In genomic region chr2:222706616-222707015, GRCh38 we compare ENCODE assay signal across 15 cellular contexts. TPM values are rescaled to one million over a fixed set of nuclear protein-coding genes. Genes with fewer than 3 reads are reported as not detected.
DNase-seq lines count a peak whose midpoint lies in the region; ATAC-seq, FAIRE-seq and TF ChIP-seq lines count a peak whose summit lies in the region.
"Had no signal": no experiment of that assay in that cellular context is flagged by ENCODE, and none has a peak within 500 bp of the region (broad histone marks: within the 10 kb centered on the region; RNA-seq: fewer than 3 reads in every experiment).

No MANE protein-coding gene starts in this region.

- H3K4me1 Mint-ChIP-seq in osteocyte (ENCODE audit: unreplicated experiment) = peaks cover 58% of the 10 kb centered on the region

- CTCF ChIA-PET in IMR-90 (lab: Yijun Ruan, JAX) = interaction anchor here (0.6 to 2.9 kb wide), 7 partner anchors 45 to 346 kb away, joined by 3 to 15 read pairs (median 4); partner anchors contain the start of gene ACSL3

- in situ Hi-C loops in IMR-90 (cut with MboI; ENCODE audit: low sequenced_read_pairs) = loop anchor here (5.0 kb wide), 1 partner anchor 156 kb away; the partner anchor contains the start of gene ACSL3

- H2AFZ ChIP-seq in IMR-90 (replicated peaks; ENCODE audit: low read length, poor library complexity) = no peak overlapping the region
- H2AFZ ChIP-seq: PC-9 had no signal

- no peaks in the 10 kb centered on the region for H3K9me3 Mint-ChIP-seq in osteocyte (ENCODE audit: unreplicated experiment)

- H3K4me1 ChIP-seq in IMR-90 (ENCODE audit: control insufficient read depth, insufficient read depth, low read length) = peaks cover 11% of the 10 kb centered on the region
- H3K4me1 ChIP-seq in small intestine (ENCODE audit: control insufficient read depth in 2 of 2, insufficient read depth in 1 of 2, low read depth in 1 of 2, low read length in 1 of 2) = no peaks in the 10 kb centered on the region
- peaks cover 5% of the 10 kb centered on the region for H3K4me1 ChIP-seq in body of pancreas

- no peaks in the 10 kb centered on the region for H4K20me1 ChIP-seq in IMR-90 (ENCODE audit: insufficient read depth, low read length)
- H4K20me1 ChIP-seq: BLaER1 treated with 17β-estradiol and CSF1 and Interleukin-3, amounts not matched to agents 10 nM and 100 nM had no signal

- no peaks in the 10 kb centered on the region for H3K27me3 Mint-ChIP-seq in osteocyte (ENCODE audit: unreplicated experiment)

- H2BK20ac ChIP-seq in IMR-90 (ENCODE audit: low read depth, low read length) = peak overlapping the region; percentile 52; the same call in 1 of the 2 replicates

- BruUV-seq in IMR-90 (replicated peaks; lab: Mats Ljungman, UMichigan) = no TSS peak

- no peak overlapping the region for H3K9ac ChIP-seq in IMR-90 (ENCODE audit: low read depth, low read length)
- H3K9ac ChIP-seq: BLaER1 treated with 17β-estradiol and CSF1 and Interleukin-3, amounts not matched to agents 10 nM and 100 nM had no signal

- peaks cover 6% of the 10 kb centered on the region; the same call in 1 of the 2 replicates for H3K9me1 ChIP-seq in IMR-90 (ENCODE audit: insufficient read depth, low read length)

- no peak overlapping the region for H3K14ac ChIP-seq in IMR-90 (replicated peaks; ENCODE audit: low read depth, low read length)

- H3K36me3 ChIP-seq in IMR-90 (ENCODE audit: control insufficient read depth, insufficient read depth, low read length) (no peaks in the 10 kb centered on the region), small intestine (ENCODE audit: control insufficient read depth in 2 of 2, insufficient read depth in 2 of 2, low read length in 2 of 2) (no peaks in the 10 kb centered on the region), body of pancreas (replicated peaks in 1 of 2; ENCODE audit: insufficient read depth in 1 of 2, low read depth in 2 of 2) (no peaks in the 10 kb centered on the region)
- H3K36me3 ChIP-seq: BLaER1 treated with 17β-estradiol and CSF1 and Interleukin-3, amounts not matched to agents 10 nM and 100 nM had no signal

- no peak overlapping the region; the same call in 1 of the 2 replicates for H3K4ac ChIP-seq in IMR-90 (ENCODE audit: low read depth, low read length)

- peak overlapping the region; percentile 78 for H3K27ac Mint-ChIP-seq in osteocyte (ENCODE audit: unreplicated experiment)

- no peaks in the 10 kb centered on the region for H3K27me3 ChIP-seq in IMR-90 (ENCODE audit: control insufficient read depth, insufficient read depth, low read length)
- H3K27me3 ChIP-seq in small intestine (ENCODE audit: control insufficient read depth in 2 of 2, insufficient read depth in 2 of 2, low read length in 2 of 2) = no peaks in the 10 kb centered on the region
- H3K27me3 ChIP-seq in body of pancreas = no peaks in the 10 kb centered on the region
- H3K27me3 ChIP-seq: BLaER1 treated with 17β-estradiol and CSF1 and Interleukin-3, amounts not matched to agents 10 nM and 100 nM had no signal

- H3K18ac ChIP-seq in IMR-90 (ENCODE audit: low read depth, low read length) = no peak overlapping the region; the same call in 1 of the 2 replicates

- peak overlapping the region; percentile 40 for H2BK5ac ChIP-seq in IMR-90 (ENCODE audit: low read depth, low read length, poor library complexity, severe bottlenecking)

- H2AK5ac ChIP-seq in IMR-90 (ENCODE audit: low read depth, low read length) = peak overlapping the region; percentile 32; the same call in 1 of the 2 replicates

- no peak overlapping the region for H3K27ac ChIP-seq in IMR-90 (ENCODE audit: insufficient read depth, low read length)
- H3K27ac ChIP-seq in small intestine (ENCODE audit: low read depth in 1 of 2, low read length in 1 of 2) = no peak overlapping the region
- H3K27ac ChIP-seq in body of pancreas = no peak overlapping the region

- no peaks in the 10 kb centered on the region for H3K36me3 Mint-ChIP-seq in osteocyte (ENCODE audit: unreplicated experiment)

- peak; percentile 71 for DNase-seq in EH (ENCODE audit: low read depth)
- no peak for DNase-seq in IMR-90
- DNase-seq in astrocyte of the hippocampus (ENCODE audit: low read depth, low spot score) = peak; percentile 66
- DNase-seq in osteocyte (ENCODE audit: extremely low spot score, unreplicated experiment) = no peak
- no peak for DNase-seq in small intestine
- DNase-seq in body of pancreas = no peak
- no peak for DNase-seq in A172 (ENCODE audit: low spot score)
- DNase-seq: NCI-H1436 treated with DMSO at 0.1 percent for 48 hours; NCI-H2081; NCI-H69; NK-92 treated with Interleukin-12 subunit alpha and Interleukin-12 subunit beta, amount 100 ng/mL, for 24 hours; PC-9; T-helper 1 cell had no signal

- no peak for TF ChIP-seq CTCF in IMR-90 (conservative IDR thresholded peaks at IDR 0.05; ENCODE audit: low read depth, low read length)
- no peak for TF ChIP-seq CTCF in osteocyte (IDR thresholded peaks at IDR 0.05)
- no peak for TF ChIP-seq CTCF in body of pancreas (IDR thresholded peaks at IDR 0.05)

- ATAC-seq in IMR-90 (ENCODE audit: low read depth) = no peak
- ATAC-seq in body of pancreas = no peak

- H4K8ac ChIP-seq in IMR-90 (ENCODE audit: low read depth in 2 of 2, low read length in 2 of 2) = peak overlapping the region in 1 of 2 experiments; percentile 31; a peak in 1 of 4 replicates

- no peak overlapping the region for H3K23ac ChIP-seq in IMR-90 (ENCODE audit: low read depth, low read length)

- H2BK120ac ChIP-seq in IMR-90 (ENCODE audit: low read depth, low read length) = peak overlapping the region; percentile 43; the same call in 1 of the 2 replicates

- no peak overlapping the region for H4K91ac ChIP-seq in IMR-90 (ENCODE audit: insufficient read depth, low read depth, low read length)

- H4K5ac ChIP-seq in IMR-90 (ENCODE audit: low read depth, low read length) = no peak overlapping the region

- H3K4me2 ChIP-seq in IMR-90 (ENCODE audit: low read depth, low read length) = no peak overlapping the region
- H3K4me2 ChIP-seq: PC-9 had no signal

- H3K4me3 ChIP-seq in IMR-90 (ENCODE audit: insufficient read depth, low read depth, low read length) = no peak overlapping the region
- no peak overlapping the region for H3K4me3 ChIP-seq in small intestine (ENCODE audit: low read depth in 1 of 2, low read length in 2 of 2)
- H3K4me3 ChIP-seq in body of pancreas = no peak overlapping the region
- H3K4me3 ChIP-seq: BLaER1 treated with 17β-estradiol and CSF1 and Interleukin-3, amounts not matched to agents 10 nM and 100 nM; PC-9 had no signal

- TF ChIP-seq POLR2A in IMR-90 (IDR thresholded peaks at IDR 0.05; ENCODE audit: low read depth, low read length) = no peak
- no peak for TF ChIP-seq POLR2A in body of pancreas (IDR thresholded peaks at IDR 0.05)

- dilution Hi-C loops in IMR-90 (cut with HindIII; ENCODE audit: low sequenced_read_pairs, unreplicated experiment) = no loop called here

- H3K9me3 ChIP-seq in IMR-90 (ENCODE audit: control insufficient read depth, insufficient read depth, low read length) (no peaks in the 10 kb centered on the region), small intestine (ENCODE audit: control insufficient read depth, low read depth) (no peaks in the 10 kb centered on the region), body of pancreas (no peaks in the 10 kb centered on the region)
- H3K9me3 ChIP-seq: BLaER1 treated with 17β-estradiol and CSF1 and Interleukin-3, amounts not matched to agents 10 nM and 100 nM had no signal

- POLR2A ChIA-PET in IMR-90 (lab: Charles Lee; ENCODE audit: unreplicated experiment) = no interaction called here

- TF ChIP-seq RAD21 in IMR-90 (IDR thresholded peaks at IDR 0.05; ENCODE audit: low read length) = no peak

- no peak overlapping the region for H3K4me3 Mint-ChIP-seq in osteocyte (ENCODE audit: unreplicated experiment)

- no peak overlapping the region for H2AK9ac ChIP-seq in IMR-90 (replicated peaks; ENCODE audit: low read depth, low read length, poor library complexity)

- H3K79me1 ChIP-seq in IMR-90 (ENCODE audit: low read depth in 1 of 2, low read length in 2 of 2) = no peaks in the 10 kb centered on the region

- no CpG with 5 or more reads among the region's 3 CpGs for WGBS in IMR-90 (ENCODE audit: extremely low coverage in 2 of 2, insufficient read length in 1 of 2), 2 experiments
- 89 to 97% (median 95%) methylated on average over 3 of the region's 3 CpGs for WGBS in small intestine, 3 donors
- WGBS in body of pancreas, 2 donors = 83 to 88% methylated on average over 3 of the region's 3 CpGs

- no peak overlapping the region; the same call in 1 of the 2 replicates for H3K56ac ChIP-seq in IMR-90 (ENCODE audit: extremely low read depth, insufficient read depth, low read length)

- intact Hi-C loops in IMR-90 (cut with micrococcal nuclease) = loop anchor here (5.0 kb wide), 2 partner anchors 236 to 251 kb away; no protein-coding TSS in a partner anchor
- intact Hi-C loops in body of pancreas (cut with DNase I) = loop anchor here (5.0 kb wide), 1 partner anchor 201 kb away; no protein-coding TSS in a partner anchor

- H2BK15ac ChIP-seq in IMR-90 (ENCODE audit: low read depth, low read length) = 0 out of 3 replicates have a peak overlapping the region, but pooled peaks have one; percentile 5

- no peak for FAIRE-seq in small intestine (lab: Jason Lieb, UNC)
- FAIRE-seq: GM18507 had no signal

TF ChIP-seq in IMR-90, 13 proteins besides CTCF, POLR2A, EP300 and RAD21 (continues in another document):
- TF ChIP-seq FOS (IDR thresholded peaks at IDR 0.05; ENCODE audit: low read depth, low read length) = no peak
- TF ChIP-seq MXI1 (IDR thresholded peaks at IDR 0.05; ENCODE audit: borderline replicate concordance, low read depth, low read length) = no peak
- no peak for TF ChIP-seq RFX5 (IDR thresholded peaks at IDR 0.05; ENCODE audit: low read depth, low read length)
- TF ChIP-seq CEBPB (IDR thresholded peaks at IDR 0.05; ENCODE audit: low read depth, low read length) = no peak
- TF ChIP-seq MAZ (IDR thresholded peaks at IDR 0.05; ENCODE audit: borderline replicate concordance, low read depth, low read length) = no peak
- TF ChIP-seq MAFK (IDR thresholded peaks at IDR 0.05; ENCODE audit: low read depth, low read length) = no peak

RNA-seq across cellular contexts. Expression of gene MOGAT1, which starts 35.2 kb away (rescaled TPM):
- total RNA-seq in IMR-90 (2012; rRNA removed) (not detected in 2 replicates), osteocyte (not detected in 2 replicates), body of pancreas (1 to 10 TPM in 1 of 2 donors, not detected in 1; 1.8 TPM)
- polyA plus RNA-seq in IMR-90 (2012; rRNA removed) (not detected in 2 replicates), small intestine (under 1 TPM in 1 of 3 donors, not detected in 2; 0.07 TPM)
- not detected in 2 replicates for polyA plus RNA-seq in IMR-90 (2012; cell fraction: cytosol; rRNA removed)
- polyA plus RNA-seq in IMR-90 (2012; cell fraction: nucleus; rRNA removed; ENCODE audit: low replicate concordance) = not detected in 2 replicates
- not detected in 2 replicates for total RNA-seq in A172 (2014; rRNA removed; shearing (Covaris generic))

RNA-seq across cellular contexts. Expression of gene FARSB, which starts 50.7 kb away (rescaled TPM):
- 21.1 and 27.2 TPM in 2 replicates for total RNA-seq in IMR-90 (2012; rRNA removed)
- 26.9 and 32.5 TPM in 2 replicates for polyA plus RNA-seq in IMR-90 (2012; rRNA removed)
- polyA plus RNA-seq in IMR-90 (2012; cell fraction: cytosol; rRNA removed) = 5.0 and 8.7 TPM in 2 replicates
- 2.2 and 15.2 TPM in 2 replicates for polyA plus RNA-seq in IMR-90 (2012; cell fraction: nucleus; rRNA removed; ENCODE audit: low replicate concordance)
- 15.7 and 15.8 TPM in 2 replicates for total RNA-seq in osteocyte
- 10 to 100 TPM in 2 of 3 donors, 1 to 10 TPM in 1; 9.2 to 31.9 (median 11.9) TPM for polyA plus RNA-seq in small intestine
- 10 to 100 TPM in 1 of 2 donors, 1 to 10 TPM in 1; 7.6 to 11.4 TPM for total RNA-seq in body of pancreas
- 47.5 and 51.8 TPM in 2 replicates for total RNA-seq in A172 (2014; rRNA removed; shearing (Covaris generic))

Comparison
In these comparisons a context has a peak if more than half of its experiments do, and no peak if none do; other contexts are left out.
1. DNase-seq: peak in EH (single experiment) and astrocyte of the hippocampus (single experiment); none in IMR-90 (single experiment), osteocyte (single experiment), small intestine (single experiment), body of pancreas (0 of 4) and A172 (single experiment).